Comparison of ENCODE assay signal across 1 cellular context in genomic region chr3:195914648-195915473, GRCh38.
TF ChIP-seq lines count a peak whose summit lies in the region.

No MANE protein-coding gene starts in this region.

TF ChIP-seq in K562, 482 proteins besides CTCF, POLR2A, EP300 and RAD21 (continued from another document and continues in another):
- TF ChIP-seq, protein P1, sequence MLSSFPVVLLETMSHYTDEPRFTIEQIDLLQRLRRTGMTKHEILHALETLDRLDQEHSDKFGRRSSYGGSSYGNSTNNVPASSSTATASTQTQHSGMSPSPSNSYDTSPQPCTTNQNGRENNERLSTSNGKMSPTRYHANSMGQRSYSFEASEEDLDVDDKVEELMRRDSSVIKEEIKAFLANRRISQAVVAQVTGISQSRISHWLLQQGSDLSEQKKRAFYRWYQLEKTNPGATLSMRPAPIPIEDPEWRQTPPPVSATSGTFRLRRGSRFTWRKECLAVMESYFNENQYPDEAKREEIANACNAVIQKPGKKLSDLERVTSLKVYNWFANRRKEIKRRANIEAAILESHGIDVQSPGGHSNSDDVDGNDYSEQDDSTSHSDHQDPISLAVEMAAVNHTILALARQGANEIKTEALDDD (IDR thresholded peaks at IDR 0.05): 0 out of 2 replicates have a peak, but pooled peaks have one; percentile 53
- TF ChIP-seq, protein P2, sequence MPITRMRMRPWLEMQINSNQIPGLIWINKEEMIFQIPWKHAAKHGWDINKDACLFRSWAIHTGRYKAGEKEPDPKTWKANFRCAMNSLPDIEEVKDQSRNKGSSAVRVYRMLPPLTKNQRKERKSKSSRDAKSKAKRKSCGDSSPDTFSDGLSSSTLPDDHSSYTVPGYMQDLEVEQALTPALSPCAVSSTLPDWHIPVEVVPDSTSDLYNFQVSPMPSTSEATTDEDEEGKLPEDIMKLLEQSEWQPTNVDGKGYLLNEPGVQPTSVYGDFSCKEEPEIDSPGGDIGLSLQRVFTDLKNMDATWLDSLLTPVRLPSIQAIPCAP (CRISPR knock-in tag; IDR thresholded peaks at IDR 0.05; ENCODE audit: borderline replicate concordance): no peak
- TF ChIP-seq ZNF347 (CRISPR knock-in tag; IDR thresholded peaks at IDR 0.05; ENCODE audit: low read depth) (no peak), ZNF444 (CRISPR knock-in tag; IDR thresholded peaks at IDR 0.05) (no peak), CBFA2T3 (IDR thresholded peaks at IDR 0.05) (peak; percentile 14; the same call in 1 of the 2 replicates), BRCA1 (IDR thresholded peaks at IDR 0.05) (no peak), BRCA1 (CRISPR knock-in tag; IDR thresholded peaks at IDR 0.05) (no peak), XRCC5 (IDR thresholded peaks at IDR 0.05; ENCODE audit: low read depth, low read length) (peak; percentile 83; the same call in 1 of the 2 replicates), HNRNPLL (IDR thresholded peaks at IDR 0.05; ENCODE audit: low read depth, low read length, poor library complexity, severe bottlenecking) (no peak), PRDM10 (IDR thresholded peaks at IDR 0.05; ENCODE audit: partially characterized antibody) (peak; percentile 46), MTF1 (CRISPR knock-in tag; IDR thresholded peaks at IDR 0.05; ENCODE audit: borderline replicate concordance) (no peak), ZNF263 (CRISPR knock-in tag; IDR thresholded peaks at IDR 0.05; ENCODE audit: borderline replicate concordance) (no peak; the same call in 1 of the 2 replicates), C11orf30 (IDR thresholded peaks at IDR 0.05; ENCODE audit: low read depth) (0 out of 2 replicates have a peak, but pooled peaks have one; percentile 16), CCNT2 (IDR thresholded peaks at IDR 0.05; ENCODE audit: borderline replicate concordance, extremely low read depth, insufficient read length, low read depth, low read length) (no peak), LCOR (CRISPR knock-in tag; IDR thresholded peaks at IDR 0.05) (peak; percentile 87), NRF1 (conservative IDR thresholded peaks at IDR 0.05 in 1 of 2, IDR thresholded peaks at IDR 0.05 in 1 of 2) (peak; percentile 31 to 42; a peak in 2 of 4 replicates), E2F6 (IDR thresholded peaks at IDR 0.05; ENCODE audit: borderline replicate concordance in 1 of 2, extremely low read depth in 1 of 2, insufficient read depth in 1 of 2, insufficient read length in 1 of 2, low read depth in 1 of 2, low read length in 1 of 2, poor library complexity in 1 of 2, severe bottlenecking in 1 of 2) (no peak), SMAD1 (IDR thresholded peaks at IDR 0.05; ENCODE audit: low read depth, low read length, partially characterized antibody) (no peak), CREM (IDR thresholded peaks at IDR 0.05; ENCODE audit: low read depth) (peak; percentile 82), SMARCB1 (IDR thresholded peaks at IDR 0.05; ENCODE audit: insufficient read length, low read depth) (no peak), E2F4 (CRISPR knock-in tag; IDR thresholded peaks at IDR 0.05; ENCODE audit: low read depth) (no peak), MBD2 (IDR thresholded peaks at IDR 0.05; ENCODE audit: borderline replicate concordance, low read depth) (no peak), THRA (IDR thresholded peaks at IDR 0.05) (no peak), CBFB (CRISPR knock-in tag; IDR thresholded peaks at IDR 0.05) (peak; percentile 88), KHSRP (IDR thresholded peaks at IDR 0.05) (no peak), JUND (IDR thresholded peaks at IDR 0.05; ENCODE audit: borderline replicate concordance, low read depth, low read length) (peak; percentile 89), JUND (tag; IDR thresholded peaks at IDR 0.05; ENCODE audit: borderline replicate concordance, low read depth, low read length) (peak; percentile 80; the same call in 1 of the 3 replicates), DDX20 (tag; IDR thresholded peaks at IDR 0.05; ENCODE audit: low read depth) (no peak), SMARCE1 (IDR thresholded peaks at IDR 0.05) (0 out of 2 replicates have a peak, but pooled peaks have one; percentile 34), COPS2 (conservative IDR thresholded peaks at IDR 0.05) (no peak), RBM25 (IDR thresholded peaks at IDR 0.05; ENCODE audit: low read depth, low read length, severe bottlenecking) (no peak), OTX1 (CRISPR knock-in tag; IDR thresholded peaks at IDR 0.05) (no peak), CBX5 (IDR thresholded peaks at IDR 0.05; ENCODE audit: borderline replicate concordance, low read depth) (no peak), SRSF3 (IDR thresholded peaks at IDR 0.05; ENCODE audit: insufficient read depth, low read length) (no peak), ZNF830 (CRISPR knock-in tag; IDR thresholded peaks at IDR 0.05) (no peak)
- TF ChIP-seq, protein P3, sequence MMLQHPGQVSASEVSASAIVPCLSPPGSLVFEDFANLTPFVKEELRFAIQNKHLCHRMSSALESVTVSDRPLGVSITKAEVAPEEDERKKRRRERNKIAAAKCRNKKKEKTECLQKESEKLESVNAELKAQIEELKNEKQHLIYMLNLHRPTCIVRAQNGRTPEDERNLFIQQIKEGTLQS (IDR thresholded peaks at IDR 0.05): peak; percentile 93
- TF ChIP-seq, protein P3 (CRISPR knock-in tag; conservative IDR thresholded peaks at IDR 0.05): peak; percentile 84
- TF ChIP-seq, protein P4, sequence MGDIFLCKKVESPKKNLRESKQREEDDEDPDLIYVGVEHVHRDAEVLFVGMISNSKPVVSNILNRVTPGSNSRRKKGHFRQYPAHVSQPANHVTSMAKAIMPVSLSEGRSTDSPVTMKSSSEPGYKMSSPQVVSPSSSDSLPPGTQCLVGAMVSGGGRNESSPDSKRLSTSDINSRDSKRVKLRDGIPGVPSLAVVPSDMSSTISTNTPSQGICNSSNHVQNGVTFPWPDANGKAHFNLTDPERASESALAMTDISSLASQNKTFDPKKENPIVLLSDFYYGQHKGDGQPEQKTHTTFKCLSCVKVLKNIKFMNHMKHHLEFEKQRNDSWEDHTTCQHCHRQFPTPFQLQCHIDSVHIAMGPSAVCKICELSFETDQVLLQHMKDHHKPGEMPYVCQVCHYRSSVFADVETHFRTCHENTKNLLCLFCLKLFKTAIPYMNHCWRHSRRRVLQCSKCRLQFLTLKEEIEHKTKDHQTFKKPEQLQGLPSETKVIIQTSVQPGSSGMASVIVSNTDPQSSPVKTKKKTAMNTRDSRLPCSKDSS (IDR thresholded peaks at IDR 0.05; ENCODE audit: low read depth, partially characterized antibody): no peak
- TF ChIP-seq, protein P5, sequence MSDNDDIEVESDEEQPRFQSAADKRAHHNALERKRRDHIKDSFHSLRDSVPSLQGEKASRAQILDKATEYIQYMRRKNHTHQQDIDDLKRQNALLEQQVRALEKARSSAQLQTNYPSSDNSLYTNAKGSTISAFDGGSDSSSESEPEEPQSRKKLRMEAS (CRISPR knock-in tag; IDR thresholded peaks at IDR 0.05): peak; percentile 81
- TF ChIP-seq, protein P6, sequence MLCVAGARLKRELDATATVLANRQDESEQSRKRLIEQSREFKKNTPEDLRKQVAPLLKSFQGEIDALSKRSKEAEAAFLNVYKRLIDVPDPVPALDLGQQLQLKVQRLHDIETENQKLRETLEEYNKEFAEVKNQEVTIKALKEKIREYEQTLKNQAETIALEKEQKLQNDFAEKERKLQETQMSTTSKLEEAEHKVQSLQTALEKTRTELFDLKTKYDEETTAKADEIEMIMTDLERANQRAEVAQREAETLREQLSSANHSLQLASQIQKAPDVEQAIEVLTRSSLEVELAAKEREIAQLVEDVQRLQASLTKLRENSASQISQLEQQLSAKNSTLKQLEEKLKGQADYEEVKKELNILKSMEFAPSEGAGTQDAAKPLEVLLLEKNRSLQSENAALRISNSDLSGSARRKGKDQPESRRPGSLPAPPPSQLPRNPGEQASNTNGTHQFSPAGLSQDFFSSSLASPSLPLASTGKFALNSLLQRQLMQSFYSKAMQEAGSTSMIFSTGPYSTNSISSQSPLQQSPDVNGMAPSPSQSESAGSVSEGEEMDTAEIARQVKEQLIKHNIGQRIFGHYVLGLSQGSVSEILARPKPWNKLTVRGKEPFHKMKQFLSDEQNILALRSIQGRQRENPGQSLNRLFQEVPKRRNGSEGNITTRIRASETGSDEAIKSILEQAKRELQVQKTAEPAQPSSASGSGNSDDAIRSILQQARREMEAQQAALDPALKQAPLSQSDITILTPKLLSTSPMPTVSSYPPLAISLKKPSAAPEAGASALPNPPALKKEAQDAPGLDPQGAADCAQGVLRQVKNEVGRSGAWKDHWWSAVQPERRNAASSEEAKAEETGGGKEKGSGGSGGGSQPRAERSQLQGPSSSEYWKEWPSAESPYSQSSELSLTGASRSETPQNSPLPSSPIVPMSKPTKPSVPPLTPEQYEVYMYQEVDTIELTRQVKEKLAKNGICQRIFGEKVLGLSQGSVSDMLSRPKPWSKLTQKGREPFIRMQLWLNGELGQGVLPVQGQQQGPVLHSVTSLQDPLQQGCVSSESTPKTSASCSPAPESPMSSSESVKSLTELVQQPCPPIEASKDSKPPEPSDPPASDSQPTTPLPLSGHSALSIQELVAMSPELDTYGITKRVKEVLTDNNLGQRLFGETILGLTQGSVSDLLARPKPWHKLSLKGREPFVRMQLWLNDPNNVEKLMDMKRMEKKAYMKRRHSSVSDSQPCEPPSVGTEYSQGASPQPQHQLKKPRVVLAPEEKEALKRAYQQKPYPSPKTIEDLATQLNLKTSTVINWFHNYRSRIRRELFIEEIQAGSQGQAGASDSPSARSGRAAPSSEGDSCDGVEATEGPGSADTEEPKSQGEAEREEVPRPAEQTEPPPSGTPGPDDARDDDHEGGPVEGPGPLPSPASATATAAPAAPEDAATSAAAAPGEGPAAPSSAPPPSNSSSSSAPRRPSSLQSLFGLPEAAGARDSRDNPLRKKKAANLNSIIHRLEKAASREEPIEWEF (CRISPR knock-in tag; IDR thresholded peaks at IDR 0.05): no peak
- TF ChIP-seq, protein P7, sequence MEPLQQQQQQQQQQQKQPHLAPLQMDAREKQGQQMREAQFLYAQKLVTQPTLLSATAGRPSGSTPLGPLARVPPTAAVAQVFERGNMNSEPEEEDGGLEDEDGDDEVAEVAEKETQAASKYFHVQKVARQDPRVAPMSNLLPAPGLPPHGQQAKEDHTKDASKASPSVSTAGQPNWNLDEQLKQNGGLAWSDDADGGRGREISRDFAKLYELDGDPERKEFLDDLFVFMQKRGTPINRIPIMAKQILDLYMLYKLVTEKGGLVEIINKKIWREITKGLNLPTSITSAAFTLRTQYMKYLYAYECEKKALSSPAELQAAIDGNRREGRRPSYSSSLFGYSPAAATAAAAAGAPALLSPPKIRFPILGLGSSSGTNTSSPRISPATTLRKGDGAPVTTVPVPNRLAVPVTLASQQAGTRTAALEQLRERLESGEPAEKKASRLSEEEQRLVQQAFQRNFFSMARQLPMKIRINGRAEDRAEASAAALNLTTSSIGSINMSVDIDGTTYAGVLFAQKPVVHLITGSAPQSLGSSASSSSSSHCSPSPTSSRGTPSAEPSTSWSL (CRISPR knock-in tag; IDR thresholded peaks at IDR 0.05; ENCODE audit: borderline replicate concordance): no peak
